ENCODE assay signal across 7 cellular contexts in the genomic region with DNA sequence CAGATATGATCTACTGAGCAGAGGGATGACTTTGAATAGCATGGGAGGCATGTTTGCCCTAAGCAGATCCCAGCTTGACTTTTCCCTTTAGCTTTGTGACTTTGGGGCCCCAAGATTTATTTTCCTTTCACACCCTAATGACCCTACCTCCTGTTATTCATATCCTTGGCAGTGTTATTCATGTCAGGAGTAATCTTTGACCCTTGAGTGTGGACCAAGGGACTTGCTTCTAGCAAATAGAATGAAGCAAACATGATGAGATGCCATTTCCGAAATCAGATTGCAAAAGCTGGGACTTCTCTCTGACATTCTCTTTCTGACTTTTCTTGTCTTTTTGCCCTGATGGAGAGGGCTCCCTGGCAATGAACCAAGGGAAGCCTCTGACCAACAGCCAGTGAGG.
"Had no signal": no experiment of that assay in that cellular context is flagged by ENCODE, and none has a peak within 500 bp of the region (broad histone marks: within the 10 kb centered on the region; RNA-seq: fewer than 3 reads in every experiment).

No MANE protein-coding gene starts in this region.

- H3K27ac ChIP-seq: HL-60 had no signal

- H3K4me3 ChIP-seq: K562 had no signal

- ATAC-seq: K562 had no signal

- DNase-seq: IMR-90, KBM-7, KG1 had no signal

- H3K4me3 Mint-ChIP-seq: IgD-negative memory B cell had no signal

- FAIRE-seq: HTR-8/SVneo, K562 had no signal
